In the genomic region with DNA sequence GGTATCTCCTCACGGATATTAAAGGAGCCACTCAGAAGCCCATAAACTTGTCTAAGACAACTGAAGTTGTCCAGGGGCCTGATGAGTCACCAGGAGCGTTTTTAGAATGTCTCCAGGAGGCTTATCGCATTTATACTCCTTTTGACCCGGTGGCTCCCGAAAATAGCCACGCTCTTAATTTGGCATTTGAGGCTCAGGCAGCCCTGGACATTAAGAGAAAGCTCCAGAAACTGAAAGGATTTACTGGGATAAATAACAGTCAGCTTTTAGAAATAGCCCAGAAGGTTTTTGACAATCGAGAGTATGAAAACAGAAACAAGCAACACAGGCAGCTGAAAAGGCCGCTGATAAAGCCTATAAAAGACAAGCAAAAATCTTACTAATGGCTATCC, we compare ENCODE assay signal across 1 cellular context.
TF ChIP-seq lines count a peak whose summit lies in the region.

No MANE protein-coding gene starts in this region.

TF ChIP-seq in K562, 482 proteins besides CTCF, POLR2A, EP300 and RAD21 (continued from another document and continues in another):
- TF ChIP-seq, protein P1, sequence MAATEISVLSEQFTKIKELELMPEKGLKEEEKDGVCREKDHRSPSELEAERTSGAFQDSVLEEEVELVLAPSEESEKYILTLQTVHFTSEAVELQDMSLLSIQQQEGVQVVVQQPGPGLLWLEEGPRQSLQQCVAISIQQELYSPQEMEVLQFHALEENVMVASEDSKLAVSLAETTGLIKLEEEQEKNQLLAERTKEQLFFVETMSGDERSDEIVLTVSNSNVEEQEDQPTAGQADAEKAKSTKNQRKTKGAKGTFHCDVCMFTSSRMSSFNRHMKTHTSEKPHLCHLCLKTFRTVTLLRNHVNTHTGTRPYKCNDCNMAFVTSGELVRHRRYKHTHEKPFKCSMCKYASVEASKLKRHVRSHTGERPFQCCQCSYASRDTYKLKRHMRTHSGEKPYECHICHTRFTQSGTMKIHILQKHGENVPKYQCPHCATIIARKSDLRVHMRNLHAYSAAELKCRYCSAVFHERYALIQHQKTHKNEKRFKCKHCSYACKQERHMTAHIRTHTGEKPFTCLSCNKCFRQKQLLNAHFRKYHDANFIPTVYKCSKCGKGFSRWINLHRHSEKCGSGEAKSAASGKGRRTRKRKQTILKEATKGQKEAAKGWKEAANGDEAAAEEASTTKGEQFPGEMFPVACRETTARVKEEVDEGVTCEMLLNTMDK (IDR thresholded peaks at IDR 0.05; ENCODE audit: borderline replicate concordance, insufficient read depth, low read depth, low read length, poor library complexity, severe bottlenecking) = no peak
- no peak for TF ChIP-seq ZBTB8A (IDR thresholded peaks at IDR 0.05; ENCODE audit: partially characterized antibody)
- no peak for TF ChIP-seq CBX2 (IDR thresholded peaks at IDR 0.05; ENCODE audit: insufficient read depth, low read length, poor library complexity, severe bottlenecking)
- TF ChIP-seq TBL1XR1 (IDR thresholded peaks at IDR 0.05; ENCODE audit: low read length in 2 of 2) = peak in 1 of 2 experiments; percentile 64; a peak in 2 of 4 replicates
- TF ChIP-seq HMG20B (CRISPR knock-in tag; IDR thresholded peaks at IDR 0.05) = no peak
- TF ChIP-seq, protein P2, sequence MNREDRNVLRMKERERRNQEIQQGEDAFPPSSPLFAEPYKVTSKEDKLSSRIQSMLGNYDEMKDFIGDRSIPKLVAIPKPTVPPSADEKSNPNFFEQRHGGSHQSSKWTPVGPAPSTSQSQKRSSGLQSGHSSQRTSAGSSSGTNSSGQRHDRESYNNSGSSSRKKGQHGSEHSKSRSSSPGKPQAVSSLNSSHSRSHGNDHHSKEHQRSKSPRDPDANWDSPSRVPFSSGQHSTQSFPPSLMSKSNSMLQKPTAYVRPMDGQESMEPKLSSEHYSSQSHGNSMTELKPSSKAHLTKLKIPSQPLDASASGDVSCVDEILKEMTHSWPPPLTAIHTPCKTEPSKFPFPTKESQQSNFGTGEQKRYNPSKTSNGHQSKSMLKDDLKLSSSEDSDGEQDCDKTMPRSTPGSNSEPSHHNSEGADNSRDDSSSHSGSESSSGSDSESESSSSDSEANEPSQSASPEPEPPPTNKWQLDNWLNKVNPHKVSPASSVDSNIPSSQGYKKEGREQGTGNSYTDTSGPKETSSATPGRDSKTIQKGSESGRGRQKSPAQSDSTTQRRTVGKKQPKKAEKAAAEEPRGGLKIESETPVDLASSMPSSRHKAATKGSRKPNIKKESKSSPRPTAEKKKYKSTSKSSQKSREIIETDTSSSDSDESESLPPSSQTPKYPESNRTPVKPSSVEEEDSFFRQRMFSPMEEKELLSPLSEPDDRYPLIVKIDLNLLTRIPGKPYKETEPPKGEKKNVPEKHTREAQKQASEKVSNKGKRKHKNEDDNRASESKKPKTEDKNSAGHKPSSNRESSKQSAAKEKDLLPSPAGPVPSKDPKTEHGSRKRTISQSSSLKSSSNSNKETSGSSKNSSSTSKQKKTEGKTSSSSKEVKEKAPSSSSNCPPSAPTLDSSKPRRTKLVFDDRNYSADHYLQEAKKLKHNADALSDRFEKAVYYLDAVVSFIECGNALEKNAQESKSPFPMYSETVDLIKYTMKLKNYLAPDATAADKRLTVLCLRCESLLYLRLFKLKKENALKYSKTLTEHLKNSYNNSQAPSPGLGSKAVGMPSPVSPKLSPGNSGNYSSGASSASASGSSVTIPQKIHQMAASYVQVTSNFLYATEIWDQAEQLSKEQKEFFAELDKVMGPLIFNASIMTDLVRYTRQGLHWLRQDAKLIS (CRISPR knock-in tag; IDR thresholded peaks at IDR 0.05) = no peak
- no peak for TF ChIP-seq MITF (IDR thresholded peaks at IDR 0.05)
- TF ChIP-seq MCM3 (IDR thresholded peaks at IDR 0.05) = no peak
- no peak for TF ChIP-seq SMC3 (conservative IDR thresholded peaks at IDR 0.05; ENCODE audit: insufficient read depth, low read depth, low read length)
- TF ChIP-seq, protein P3, sequence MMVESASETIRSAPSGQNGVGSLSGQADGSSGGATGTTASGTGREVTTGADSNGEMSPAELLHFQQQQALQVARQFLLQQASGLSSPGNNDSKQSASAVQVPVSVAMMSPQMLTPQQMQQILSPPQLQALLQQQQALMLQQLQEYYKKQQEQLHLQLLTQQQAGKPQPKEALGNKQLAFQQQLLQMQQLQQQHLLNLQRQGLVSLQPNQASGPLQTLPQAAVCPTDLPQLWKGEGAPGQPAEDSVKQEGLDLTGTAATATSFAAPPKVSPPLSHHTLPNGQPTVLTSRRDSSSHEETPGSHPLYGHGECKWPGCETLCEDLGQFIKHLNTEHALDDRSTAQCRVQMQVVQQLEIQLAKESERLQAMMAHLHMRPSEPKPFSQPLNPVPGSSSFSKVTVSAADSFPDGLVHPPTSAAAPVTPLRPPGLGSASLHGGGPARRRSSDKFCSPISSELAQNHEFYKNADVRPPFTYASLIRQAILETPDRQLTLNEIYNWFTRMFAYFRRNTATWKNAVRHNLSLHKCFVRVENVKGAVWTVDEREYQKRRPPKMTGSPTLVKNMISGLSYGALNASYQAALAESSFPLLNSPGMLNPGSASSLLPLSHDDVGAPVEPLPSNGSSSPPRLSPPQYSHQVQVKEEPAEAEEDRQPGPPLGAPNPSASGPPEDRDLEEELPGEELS (CRISPR knock-in tag; IDR thresholded peaks at IDR 0.05; ENCODE audit: borderline replicate concordance) = no peak
- peak; percentile 50 for TF ChIP-seq CBFA2T2 (conservative IDR thresholded peaks at IDR 0.05)
- no peak for TF ChIP-seq RNF2 (IDR thresholded peaks at IDR 0.05)
- no peak for TF ChIP-seq KDM1A (IDR thresholded peaks at IDR 0.05)
- no peak for TF ChIP-seq WHSC1 (IDR thresholded peaks at IDR 0.05; ENCODE audit: low read length)
- TF ChIP-seq, protein P4, sequence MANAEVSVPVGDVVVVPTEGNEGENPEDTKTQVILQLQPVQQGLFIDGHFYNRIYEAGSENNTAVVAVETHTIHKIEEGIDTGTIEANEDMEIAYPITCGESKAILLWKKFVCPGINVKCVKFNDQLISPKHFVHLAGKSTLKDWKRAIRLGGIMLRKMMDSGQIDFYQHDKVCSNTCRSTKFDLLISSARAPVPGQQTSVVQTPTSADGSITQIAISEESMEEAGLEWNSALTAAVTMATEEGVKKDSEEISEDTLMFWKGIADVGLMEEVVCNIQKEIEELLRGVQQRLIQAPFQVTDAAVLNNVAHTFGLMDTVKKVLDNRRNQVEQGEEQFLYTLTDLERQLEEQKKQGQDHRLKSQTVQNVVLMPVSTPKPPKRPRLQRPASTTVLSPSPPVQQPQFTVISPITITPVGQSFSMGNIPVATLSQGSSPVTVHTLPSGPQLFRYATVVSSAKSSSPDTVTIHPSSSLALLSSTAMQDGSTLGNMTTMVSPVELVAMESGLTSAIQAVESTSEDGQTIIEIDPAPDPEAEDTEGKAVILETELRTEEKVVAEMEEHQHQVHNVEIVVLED (CRISPR knock-in tag; IDR thresholded peaks at IDR 0.05) = no peak
- no peak for TF ChIP-seq THRAP3 (IDR thresholded peaks at IDR 0.05; ENCODE audit: borderline replicate concordance)
- TF ChIP-seq KDM2B (CRISPR knock-in tag; IDR thresholded peaks at IDR 0.05) = no peak
- no peak for TF ChIP-seq ZSCAN32 (CRISPR knock-in tag; IDR thresholded peaks at IDR 0.05)
- TF ChIP-seq HNRNPLL (IDR thresholded peaks at IDR 0.05; ENCODE audit: low read depth, low read length, poor library complexity, severe bottlenecking) = no peak
- TF ChIP-seq CC2D1A (IDR thresholded peaks at IDR 0.05) = no peak
- no peak for TF ChIP-seq RBM25 (IDR thresholded peaks at IDR 0.05; ENCODE audit: low read depth, low read length, severe bottlenecking)
- TF ChIP-seq CBFB (CRISPR knock-in tag; IDR thresholded peaks at IDR 0.05) = no peak
- TF ChIP-seq, protein P5, sequence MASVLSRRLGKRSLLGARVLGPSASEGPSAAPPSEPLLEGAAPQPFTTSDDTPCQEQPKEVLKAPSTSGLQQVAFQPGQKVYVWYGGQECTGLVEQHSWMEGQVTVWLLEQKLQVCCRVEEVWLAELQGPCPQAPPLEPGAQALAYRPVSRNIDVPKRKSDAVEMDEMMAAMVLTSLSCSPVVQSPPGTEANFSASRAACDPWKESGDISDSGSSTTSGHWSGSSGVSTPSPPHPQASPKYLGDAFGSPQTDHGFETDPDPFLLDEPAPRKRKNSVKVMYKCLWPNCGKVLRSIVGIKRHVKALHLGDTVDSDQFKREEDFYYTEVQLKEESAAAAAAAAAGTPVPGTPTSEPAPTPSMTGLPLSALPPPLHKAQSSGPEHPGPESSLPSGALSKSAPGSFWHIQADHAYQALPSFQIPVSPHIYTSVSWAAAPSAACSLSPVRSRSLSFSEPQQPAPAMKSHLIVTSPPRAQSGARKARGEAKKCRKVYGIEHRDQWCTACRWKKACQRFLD (CRISPR knock-in tag; IDR thresholded peaks at IDR 0.05) = 0 out of 2 replicates have a peak, but pooled peaks have one; percentile 22
- TF ChIP-seq JUN (IDR thresholded peaks at IDR 0.05; ENCODE audit: borderline replicate concordance, low read depth, low read length) = peak; percentile 73
- no peak for TF ChIP-seq JUN (CRISPR knock-in tag; IDR thresholded peaks at IDR 0.05; ENCODE audit: borderline replicate concordance)
- no peak for TF ChIP-seq ZNF445 (CRISPR knock-in tag; IDR thresholded peaks at IDR 0.05; ENCODE audit: low read depth)
- TF ChIP-seq MYNN (IDR thresholded peaks at IDR 0.05) = peak; percentile 93
- TF ChIP-seq MYNN (CRISPR knock-in tag; IDR thresholded peaks at IDR 0.05) = no peak
- TF ChIP-seq ATF7 (IDR thresholded peaks at IDR 0.05) = no peak
- TF ChIP-seq, protein P6, sequence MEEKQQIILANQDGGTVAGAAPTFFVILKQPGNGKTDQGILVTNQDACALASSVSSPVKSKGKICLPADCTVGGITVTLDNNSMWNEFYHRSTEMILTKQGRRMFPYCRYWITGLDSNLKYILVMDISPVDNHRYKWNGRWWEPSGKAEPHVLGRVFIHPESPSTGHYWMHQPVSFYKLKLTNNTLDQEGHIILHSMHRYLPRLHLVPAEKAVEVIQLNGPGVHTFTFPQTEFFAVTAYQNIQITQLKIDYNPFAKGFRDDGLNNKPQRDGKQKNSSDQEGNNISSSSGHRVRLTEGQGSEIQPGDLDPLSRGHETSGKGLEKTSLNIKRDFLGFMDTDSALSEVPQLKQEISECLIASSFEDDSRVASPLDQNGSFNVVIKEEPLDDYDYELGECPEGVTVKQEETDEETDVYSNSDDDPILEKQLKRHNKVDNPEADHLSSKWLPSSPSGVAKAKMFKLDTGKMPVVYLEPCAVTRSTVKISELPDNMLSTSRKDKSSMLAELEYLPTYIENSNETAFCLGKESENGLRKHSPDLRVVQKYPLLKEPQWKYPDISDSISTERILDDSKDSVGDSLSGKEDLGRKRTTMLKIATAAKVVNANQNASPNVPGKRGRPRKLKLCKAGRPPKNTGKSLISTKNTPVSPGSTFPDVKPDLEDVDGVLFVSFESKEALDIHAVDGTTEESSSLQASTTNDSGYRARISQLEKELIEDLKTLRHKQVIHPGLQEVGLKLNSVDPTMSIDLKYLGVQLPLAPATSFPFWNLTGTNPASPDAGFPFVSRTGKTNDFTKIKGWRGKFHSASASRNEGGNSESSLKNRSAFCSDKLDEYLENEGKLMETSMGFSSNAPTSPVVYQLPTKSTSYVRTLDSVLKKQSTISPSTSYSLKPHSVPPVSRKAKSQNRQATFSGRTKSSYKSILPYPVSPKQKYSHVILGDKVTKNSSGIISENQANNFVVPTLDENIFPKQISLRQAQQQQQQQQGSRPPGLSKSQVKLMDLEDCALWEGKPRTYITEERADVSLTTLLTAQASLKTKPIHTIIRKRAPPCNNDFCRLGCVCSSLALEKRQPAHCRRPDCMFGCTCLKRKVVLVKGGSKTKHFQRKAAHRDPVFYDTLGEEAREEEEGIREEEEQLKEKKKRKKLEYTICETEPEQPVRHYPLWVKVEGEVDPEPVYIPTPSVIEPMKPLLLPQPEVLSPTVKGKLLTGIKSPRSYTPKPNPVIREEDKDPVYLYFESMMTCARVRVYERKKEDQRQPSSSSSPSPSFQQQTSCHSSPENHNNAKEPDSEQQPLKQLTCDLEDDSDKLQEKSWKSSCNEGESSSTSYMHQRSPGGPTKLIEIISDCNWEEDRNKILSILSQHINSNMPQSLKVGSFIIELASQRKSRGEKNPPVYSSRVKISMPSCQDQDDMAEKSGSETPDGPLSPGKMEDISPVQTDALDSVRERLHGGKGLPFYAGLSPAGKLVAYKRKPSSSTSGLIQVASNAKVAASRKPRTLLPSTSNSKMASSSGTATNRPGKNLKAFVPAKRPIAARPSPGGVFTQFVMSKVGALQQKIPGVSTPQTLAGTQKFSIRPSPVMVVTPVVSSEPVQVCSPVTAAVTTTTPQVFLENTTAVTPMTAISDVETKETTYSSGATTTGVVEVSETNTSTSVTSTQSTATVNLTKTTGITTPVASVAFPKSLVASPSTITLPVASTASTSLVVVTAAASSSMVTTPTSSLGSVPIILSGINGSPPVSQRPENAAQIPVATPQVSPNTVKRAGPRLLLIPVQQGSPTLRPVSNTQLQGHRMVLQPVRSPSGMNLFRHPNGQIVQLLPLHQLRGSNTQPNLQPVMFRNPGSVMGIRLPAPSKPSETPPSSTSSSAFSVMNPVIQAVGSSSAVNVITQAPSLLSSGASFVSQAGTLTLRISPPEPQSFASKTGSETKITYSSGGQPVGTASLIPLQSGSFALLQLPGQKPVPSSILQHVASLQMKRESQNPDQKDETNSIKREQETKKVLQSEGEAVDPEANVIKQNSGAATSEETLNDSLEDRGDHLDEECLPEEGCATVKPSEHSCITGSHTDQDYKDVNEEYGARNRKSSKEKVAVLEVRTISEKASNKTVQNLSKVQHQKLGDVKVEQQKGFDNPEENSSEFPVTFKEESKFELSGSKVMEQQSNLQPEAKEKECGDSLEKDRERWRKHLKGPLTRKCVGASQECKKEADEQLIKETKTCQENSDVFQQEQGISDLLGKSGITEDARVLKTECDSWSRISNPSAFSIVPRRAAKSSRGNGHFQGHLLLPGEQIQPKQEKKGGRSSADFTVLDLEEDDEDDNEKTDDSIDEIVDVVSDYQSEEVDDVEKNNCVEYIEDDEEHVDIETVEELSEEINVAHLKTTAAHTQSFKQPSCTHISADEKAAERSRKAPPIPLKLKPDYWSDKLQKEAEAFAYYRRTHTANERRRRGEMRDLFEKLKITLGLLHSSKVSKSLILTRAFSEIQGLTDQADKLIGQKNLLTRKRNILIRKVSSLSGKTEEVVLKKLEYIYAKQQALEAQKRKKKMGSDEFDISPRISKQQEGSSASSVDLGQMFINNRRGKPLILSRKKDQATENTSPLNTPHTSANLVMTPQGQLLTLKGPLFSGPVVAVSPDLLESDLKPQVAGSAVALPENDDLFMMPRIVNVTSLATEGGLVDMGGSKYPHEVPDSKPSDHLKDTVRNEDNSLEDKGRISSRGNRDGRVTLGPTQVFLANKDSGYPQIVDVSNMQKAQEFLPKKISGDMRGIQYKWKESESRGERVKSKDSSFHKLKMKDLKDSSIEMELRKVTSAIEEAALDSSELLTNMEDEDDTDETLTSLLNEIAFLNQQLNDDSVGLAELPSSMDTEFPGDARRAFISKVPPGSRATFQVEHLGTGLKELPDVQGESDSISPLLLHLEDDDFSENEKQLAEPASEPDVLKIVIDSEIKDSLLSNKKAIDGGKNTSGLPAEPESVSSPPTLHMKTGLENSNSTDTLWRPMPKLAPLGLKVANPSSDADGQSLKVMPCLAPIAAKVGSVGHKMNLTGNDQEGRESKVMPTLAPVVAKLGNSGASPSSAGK (IDR thresholded peaks at IDR 0.05) = no peak; the same call in 1 of the 2 replicates
- no peak for TF ChIP-seq HDAC2 (IDR thresholded peaks at IDR 0.05)
- TF ChIP-seq DNMT1 (IDR thresholded peaks at IDR 0.05) = no peak
- TF ChIP-seq BRF1 (IDR thresholded peaks at IDR 0.05; ENCODE audit: borderline replicate concordance, extremely low read depth, insufficient read length) = no peak
